ENCODE assay signal across 1 cellular context in the genomic region with DNA sequence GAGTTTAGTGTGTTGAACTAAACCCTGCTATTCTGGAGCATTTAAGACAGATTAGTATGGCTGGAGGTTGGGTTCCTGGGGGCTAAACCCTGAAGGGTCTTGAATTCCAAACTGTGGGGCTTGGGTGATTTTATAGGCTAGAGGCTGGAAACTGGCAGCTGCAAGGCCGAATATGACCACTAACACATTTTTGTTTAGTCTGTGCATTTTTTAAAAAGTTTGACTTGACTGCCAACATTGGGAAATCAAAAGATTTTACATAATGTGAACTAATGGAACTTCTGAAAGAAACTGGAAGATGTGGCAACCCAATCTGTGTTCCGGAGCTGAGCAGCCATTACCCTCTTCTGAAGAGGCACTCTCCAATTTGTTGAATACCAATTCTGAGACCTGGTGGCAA.
TF ChIP-seq lines count a peak whose summit lies in the region.

No MANE protein-coding gene starts in this region.

TF ChIP-seq in IMR-90, 13 proteins besides CTCF, POLR2A, EP300 and RAD21:
- TF ChIP-seq NFE2L2 (IDR thresholded peaks at IDR 0.05; ENCODE audit: low read depth, low read length) (no peak), CEBPB (IDR thresholded peaks at IDR 0.05; ENCODE audit: low read depth, low read length) (peak; percentile 81)
TF ChIP-seq in IMR-90: peak in this region for 1.
